In the genomic region with DNA sequence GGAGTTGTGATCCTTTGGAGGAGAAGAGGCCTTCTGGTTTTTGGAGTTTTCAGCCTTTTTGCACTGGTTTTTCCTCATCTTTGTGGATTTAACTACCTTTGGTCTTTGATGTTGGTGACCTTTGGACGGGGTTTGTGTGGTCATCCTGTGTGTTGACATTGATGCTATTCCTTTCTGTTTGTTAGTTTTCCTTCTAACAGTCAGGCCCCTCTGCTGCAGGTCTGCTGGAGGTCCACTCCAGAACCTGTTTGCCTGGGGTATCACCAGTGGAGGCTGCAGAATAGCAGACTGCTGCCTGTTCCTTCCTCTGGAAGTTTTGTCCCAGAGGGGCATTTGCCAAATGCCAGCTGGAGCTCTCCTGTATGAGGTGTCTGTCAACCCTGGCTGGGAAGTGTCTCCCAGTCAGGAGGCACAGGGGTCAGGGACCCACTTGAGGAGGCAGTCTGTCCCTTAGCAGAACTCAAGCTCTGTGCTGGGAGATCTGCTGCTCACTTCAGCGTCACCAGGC, we compare ENCODE assay signal across 6 cellular contexts.
A peak's percentile ranks its signal among the peaks of the same experiment; 100 is the strongest.
DNase-seq lines count a peak whose midpoint lies in the region; ATAC-seq, FAIRE-seq and TF ChIP-seq lines count a peak whose summit lies in the region.
"Not testable (repeated sequence)": the region's sequence is repeated elsewhere in the genome, so short reads cannot be mapped to it uniquely, and the experiment has no call there.

No MANE protein-coding gene starts in this region.

- H3K36me3 ChIP-seq in HepG2 (replicated peaks in 1 of 2; ENCODE audit: control insufficient read depth in 1 of 2, insufficient read depth in 2 of 2, low read length in 2 of 2); liver (ENCODE audit: control insufficient read depth in 4 of 4, insufficient read depth in 3 of 4, low read depth in 1 of 4, low read length in 3 of 4); right lobe of liver: not testable (repeated sequence)

- not testable (repeated sequence) for TF ChIP-seq RAD21 in HepG2 (CRISPR knock-in tag; IDR thresholded peaks at IDR 0.05); liver (IDR thresholded peaks at IDR 0.05)

- peak in 1 of 2 experiments; percentile 73; a peak in 2 of 4 replicates for TF ChIP-seq EP300 in HepG2 (IDR thresholded peaks at IDR 0.05; ENCODE audit: low read depth in 2 of 2, low read length in 2 of 2)
- not testable (repeated sequence) for TF ChIP-seq EP300 in HepG2 (CRISPR knock-in tag; IDR thresholded peaks at IDR 0.05; ENCODE audit: borderline replicate concordance)

- ATAC-seq in WTC11 = not testable (repeated sequence)
- ATAC-seq in HepG2 (peak; percentile 95), right lobe of liver (peak in 3 of 4 donors; percentile 30 to 63 (median 59))

- intact Hi-C loops in HepG2 (cut with micrococcal nuclease; ENCODE audit: unreplicated experiment) = loop anchor here (1.0 kb wide), 1 partner anchor 34 kb away; no protein-coding TSS in a partner anchor
- intact Hi-C loops in right lobe of liver (cut with DNase I) = not testable (repeated sequence)

- peak overlapping the region; percentile 38 for H3K4me2 ChIP-seq in HepG2 (ENCODE audit: low read depth, low read length)

- not testable (repeated sequence) for H3K27ac ChIP-seq in HepG2 (ENCODE audit: extremely low read length, insufficient read depth, low read length); liver (ENCODE audit: low read depth in 1 of 2, low read length in 2 of 2); right lobe of liver

- DNase-seq in DMS53 (lab: John Stamatoyannopoulos, UW) (peak; percentile 51), HepG2 (ENCODE audit: low spot score) (peak; percentile 89)
- DNase-seq in HTR-8/SVneo (ENCODE audit: insufficient read length, low spot score); WTC11 (ENCODE audit: low spot score); right lobe of liver: not testable (repeated sequence)

- not testable (repeated sequence) for H3K4me3 Mint-ChIP-seq in WTC11

- in situ Hi-C loops in HepG2 (cut with HindIII; ENCODE audit: extremely low pct_ligation_motif_present, low pct_unique_long_range_greater_than_20kb) = not testable (repeated sequence)

- peaks cover 20% of the 10 kb centered on the region for H3K4me1 ChIP-seq in HepG2 (ENCODE audit: insufficient read depth, low read length)
- not testable (repeated sequence) for H3K4me1 ChIP-seq in liver (ENCODE audit: control insufficient read depth in 4 of 4, insufficient read depth in 4 of 4, low read length in 3 of 4); right lobe of liver

- not testable (repeated sequence) for H3K4me1 Mint-ChIP-seq in WTC11

- CTCF ChIA-PET in WTC11 (lab: Charles Lee); HepG2 (lab: Yijun Ruan, JAX; ENCODE audit: low intra/inter-chr PET ratio, low total read pairs): not testable (repeated sequence)

- H4K20me1 ChIP-seq in HepG2 (ENCODE audit: insufficient read depth, low read length) = not testable (repeated sequence)

- TF ChIP-seq POLR2A in HepG2 (IDR thresholded peaks at IDR 0.05; ENCODE audit: insufficient read depth in 1 of 2, low read depth in 2 of 2, low read length in 2 of 2); right lobe of liver (IDR thresholded peaks at IDR 0.05): not testable (repeated sequence)

- H2AFZ ChIP-seq in HepG2 (ENCODE audit: low read length) = not testable (repeated sequence)

- not testable (repeated sequence) for BruUV-seq in HepG2 (replicated peaks; lab: Mats Ljungman, UMichigan)

- TF ChIP-seq CTCF in WTC11 (IDR thresholded peaks at IDR 0.05); HepG2 (CRISPR knock-in tag; IDR thresholded peaks at IDR 0.05); liver (IDR thresholded peaks at IDR 0.05; ENCODE audit: low read depth, low read length, missing input control); right lobe of liver (IDR thresholded peaks at IDR 0.05): not testable (repeated sequence)

- not testable (repeated sequence) for H3K27me3 ChIP-seq in HepG2 (ENCODE audit: control insufficient read depth in 1 of 2, insufficient read depth in 2 of 2, low read length in 2 of 2); liver (ENCODE audit: control insufficient read depth in 4 of 4, insufficient read depth in 4 of 4, low read length in 3 of 4); right lobe of liver

- H3K9me3 Mint-ChIP-seq in WTC11 = peaks cover 51% of the 10 kb centered on the region

- FAIRE-seq in HTR-8/SVneo (lab: Jason Lieb, UNC) = peak; percentile 60
- peak; percentile 23 for FAIRE-seq in HepG2 (lab: Jason Lieb, UNC)

- POLR2A ChIA-PET in WTC11 (lab: Charles Lee); HepG2 (lab: Yijun Ruan, JAX): not testable (repeated sequence)

- H3K79me2 ChIP-seq in HepG2 (ENCODE audit: insufficient read depth, low read length) = not testable (repeated sequence)

- WGBS in HepG2 (ENCODE audit: low lambda C conversion rate) = 21% methylated on average over 2 of the region's 2 CpGs
- 64% methylated on average over 2 of the region's 2 CpGs for WGBS in liver
- 45% methylated on average over 2 of the region's 2 CpGs for WGBS in right lobe of liver (ENCODE audit: insufficient coverage, low coverage, low lambda C conversion rate, missing lambda C conversion rate)

- H3K36me3 Mint-ChIP-seq in WTC11 = peaks cover 31% of the 10 kb centered on the region

- H3K27me3 Mint-ChIP-seq in WTC11 (ENCODE audit: low read depth) = not testable (repeated sequence)

- H3K9me3 ChIP-seq in HepG2 (ENCODE audit: low read length) = peaks cover 18% of the 10 kb centered on the region
- H3K9me3 ChIP-seq in liver (ENCODE audit: control insufficient read depth in 4 of 4, low read length in 3 of 4); right lobe of liver: not testable (repeated sequence)

- not testable (repeated sequence) for H3K9ac ChIP-seq in HepG2 (ENCODE audit: insufficient read depth, low read depth, low read length); liver (ENCODE audit: low read depth in 1 of 2, low read length in 2 of 2)

- not testable (repeated sequence) for H3K27ac Mint-ChIP-seq in WTC11

- peak overlapping the region in 1 of 3 experiments; percentile 5; a peak in 2 of 6 replicates for H3K4me3 ChIP-seq in HepG2 (replicated peaks in 1 of 3; ENCODE audit: insufficient read depth in 1 of 3, low read depth in 2 of 3, low read length in 3 of 3)
- H3K4me3 ChIP-seq in liver (ENCODE audit: low read depth in 1 of 3, low read length in 3 of 3); right lobe of liver: not testable (repeated sequence)

TF ChIP-seq in WTC11, 78 proteins besides CTCF, POLR2A, EP300 and RAD21:
- peak; percentile 56; the same call in 1 of the 2 replicates for TF ChIP-seq GABPB1 (CRISPR knock-in tag; IDR thresholded peaks at IDR 0.05)

TF ChIP-seq in HepG2, 621 proteins besides CTCF, POLR2A, EP300 and RAD21 (continues in another document):
- TF ChIP-seq ZNF354B (CRISPR knock-in tag; IDR thresholded peaks at IDR 0.05) (0 out of 2 replicates have a peak, but pooled peaks have one; percentile 70), ZNF614 (CRISPR knock-in tag; IDR thresholded peaks at IDR 0.05; ENCODE audit: borderline replicate concordance) (0 out of 2 replicates have a peak, but pooled peaks have one; percentile 61), THAP11 (CRISPR knock-in tag; IDR thresholded peaks at IDR 0.05) (peak; percentile 59; the same call in 1 of the 2 replicates), PHF20 (CRISPR knock-in tag; IDR thresholded peaks at IDR 0.05) (peak; percentile 6; the same call in 1 of the 2 replicates), ISL2 (CRISPR knock-in tag; IDR thresholded peaks at IDR 0.05) (peak; percentile 68)

TF ChIP-seq in liver, 16 proteins besides CTCF, POLR2A, EP300 and RAD21:
- peak; percentile 73 to 85 for TF ChIP-seq HNF4A (conservative IDR thresholded peaks at IDR 0.05)
